ENCODE assay signal across 27 cellular contexts in the genomic region with DNA sequence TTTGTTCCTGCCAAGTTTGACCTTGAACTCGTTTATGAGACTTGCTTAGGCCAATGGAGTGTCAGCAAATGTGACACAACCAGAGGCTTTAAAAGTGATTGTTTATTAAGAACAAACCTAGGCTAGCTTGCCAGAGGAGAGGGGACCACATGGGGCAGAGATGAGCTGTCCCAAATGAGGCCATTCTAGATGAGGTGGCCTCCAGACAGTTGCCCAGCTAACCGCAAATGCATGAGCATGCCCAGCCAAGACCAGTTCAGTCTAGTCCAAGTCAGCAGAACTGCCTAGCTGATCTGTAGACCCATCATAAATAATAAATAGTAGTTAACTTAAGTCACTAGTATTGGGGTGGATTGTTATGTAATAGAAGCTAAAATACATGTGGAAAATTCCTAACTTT.
DNase-seq lines count a peak whose midpoint lies in the region; ATAC-seq and TF ChIP-seq lines count a peak whose summit lies in the region.
"Had no signal": no experiment of that assay in that cellular context is flagged by ENCODE, and none has a peak within 500 bp of the region (broad histone marks: within the 10 kb centered on the region; RNA-seq: fewer than 3 reads in every experiment).

No MANE protein-coding gene starts in this region.

- no peak overlapping the region for H3K4me3 ChIP-seq in SJSA1
- no peak overlapping the region for H3K4me3 ChIP-seq in thyroid gland (replicated peaks in 1 of 3)
- H3K4me3 ChIP-seq: A549, BLaER1, K562 had no signal

- H3K9me3 ChIP-seq in SJSA1 (replicated peaks): no peaks in the 10 kb centered on the region
- no peaks in the 10 kb centered on the region for H3K9me3 ChIP-seq in thyroid gland
- H3K9me3 ChIP-seq: A549, BLaER1, Caco-2, SK-N-SH had no signal

- DNase-seq in Daoy (ENCODE audit: low read depth): peak; percentile 49
- peak; percentile 64 for DNase-seq in HT1080 (ENCODE audit: low read depth)
- DNase-seq in SJSA1 (ENCODE audit: low read depth in 1 of 2, low spot score in 2 of 2): peak; percentile 28 to 56
- peak; percentile 34 for DNase-seq in kidney tubule cell (ENCODE audit: low spot score)
- DNase-seq in thyroid gland: no peak
- DNase-seq in RPMI8226: no peak
- no peak for DNase-seq in mesothelial cell of epicardium (ENCODE audit: low spot score in 2 of 2, unreplicated experiment in 2 of 2)
- DNase-seq: Caco-2; CD4-positive, alpha-beta T cell; DMS 273 treated with DMSO at 0.1 percent for 48 hours; DMS79 treated with DMSO at 0.1 percent for 48 hours; GOT3; MV-4-11; NCI-H1105 treated with DMSO at 0.1 percent for 48 hours; NCI-H1694; NCI-H2081; NCI-H2171 treated with DMSO at 0.1 percent for 48 hours; NCI-H446; NCI-H526; SHP77 treated with DMSO at 0.1 percent for 48 hours; SK-N-SH had no signal

- no peak overlapping the region for H3K4me3 Mint-ChIP-seq in mesothelial cell of epicardium
- H3K4me3 Mint-ChIP-seq: CD4-positive, alpha-beta T cell had no signal

- H3K27ac ChIP-seq in SJSA1: peak overlapping the region; percentile 91
- H3K27ac ChIP-seq in thyroid gland: no peak overlapping the region
- H3K27ac ChIP-seq: A549, BLaER1, RWPE1 had no signal

- no peaks in the 10 kb centered on the region for H3K36me3 ChIP-seq in SJSA1
- H3K36me3 ChIP-seq in thyroid gland: no peaks in the 10 kb centered on the region
- H3K36me3 ChIP-seq: BLaER1 had no signal

- TF ChIP-seq CTCF in thyroid gland (IDR thresholded peaks at IDR 0.05): no peak
- no peak for TF ChIP-seq CTCF in mesothelial cell of epicardium (IDR thresholded peaks at IDR 0.05; ENCODE audit: unreplicated experiment)

- H3K27me3 Mint-ChIP-seq in mesothelial cell of epicardium (ENCODE audit: low read depth): no peaks in the 10 kb centered on the region
- H3K27me3 Mint-ChIP-seq: CD4-positive, alpha-beta T cell had no signal

- H3K27me3 ChIP-seq in SJSA1 (replicated peaks): no peaks in the 10 kb centered on the region
- H3K27me3 ChIP-seq in thyroid gland: no peaks in the 10 kb centered on the region
- H3K27me3 ChIP-seq: BLaER1 had no signal

- H3K4me1 ChIP-seq in SJSA1 (replicated peaks) (peaks cover 65% of the 10 kb centered on the region), thyroid gland (no peaks in the 10 kb centered on the region)
- H3K4me1 ChIP-seq: A549, Caco-2 had no signal

- no peaks in the 10 kb centered on the region for H3K9me3 Mint-ChIP-seq in mesothelial cell of epicardium
- H3K9me3 Mint-ChIP-seq: CD4-positive, alpha-beta T cell had no signal

- intact Hi-C loops in thyroid gland (cut with DNase I): no loop called here

- H3K27ac Mint-ChIP-seq in mesothelial cell of epicardium: no peak overlapping the region
- H3K27ac Mint-ChIP-seq: CD4-positive, alpha-beta T cell had no signal

- no peaks in the 10 kb centered on the region for H3K4me1 Mint-ChIP-seq in mesothelial cell of epicardium

- WGBS in thyroid gland, 2 donors: 86 to 88% methylated on average over 2 of the region's 2 CpGs

- no peak for ATAC-seq in HG02870 (IDR thresholded peaks at IDR 0.05; ENCODE audit: unreplicated experiment)
- ATAC-seq: A549, HCT116, K562 had no signal

- TF ChIP-seq POLR2A in thyroid gland (IDR thresholded peaks at IDR 0.05): no peak

- no peaks in the 10 kb centered on the region for H3K36me3 Mint-ChIP-seq in mesothelial cell of epicardium

Comparison
In these comparisons a context has a peak if more than half of its experiments do, and no peak if none do; other contexts are left out.
1. DNase-seq: peak in Daoy (single experiment), HT1080 (single experiment), SJSA1 (2 of 2) and kidney tubule cell (single experiment); none in thyroid gland (0 of 2), RPMI8226 (single experiment) and mesothelial cell of epicardium (0 of 2).